Comparison of ENCODE assay signal across 13 cellular contexts in the genomic region with DNA sequence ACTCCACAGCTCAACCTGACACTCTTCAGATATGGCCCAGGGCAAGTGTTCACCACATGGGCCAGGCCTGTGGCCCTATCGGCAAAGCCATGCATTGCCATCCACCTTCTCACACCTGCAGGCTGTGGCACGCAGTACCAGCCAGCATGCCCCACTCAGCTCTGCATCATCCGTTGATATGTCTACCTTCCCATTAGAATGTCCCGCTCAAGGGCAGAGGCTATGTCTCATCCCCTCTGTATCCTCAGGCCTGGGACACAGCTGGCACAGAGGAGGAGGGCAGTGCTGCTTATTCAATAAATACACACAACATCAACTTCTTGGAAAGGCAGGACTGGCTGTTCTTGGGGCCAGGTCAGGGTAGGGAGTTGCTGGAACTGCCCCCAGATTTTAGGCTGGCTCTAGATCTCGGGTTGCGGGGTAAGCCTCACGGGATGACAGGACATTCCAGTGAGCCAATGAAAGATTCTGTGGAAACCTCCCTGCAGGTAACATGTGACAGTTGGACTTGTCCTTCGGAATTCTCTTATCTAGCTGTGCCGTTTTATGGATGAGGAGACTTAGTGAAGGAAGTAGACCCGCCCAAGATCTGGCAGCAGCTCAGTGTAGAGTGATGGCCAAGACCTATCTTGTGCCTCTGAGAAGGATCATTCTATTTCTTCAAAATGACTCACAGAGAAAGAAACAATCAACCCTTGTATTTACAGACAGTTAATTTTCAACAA. TPM values are rescaled to one million over a fixed set of nuclear protein-coding genes. Genes with fewer than 3 reads are reported as not detected.
A peak's percentile ranks its signal among the peaks of the same experiment; 100 is the strongest.
DNase-seq lines count a peak whose midpoint lies in the region; ATAC-seq and TF ChIP-seq lines count a peak whose summit lies in the region.
"Had no signal": no experiment of that assay in that cellular context is flagged by ENCODE, and none has a peak within 500 bp of the region (broad histone marks: within the 10 kb centered on the region; RNA-seq: fewer than 3 reads in every experiment).

No MANE protein-coding gene starts in this region.

- H3K4me3 ChIP-seq in right atrium auricular region: no peak overlapping the region
- no peak overlapping the region for H3K4me3 ChIP-seq in subcutaneous abdominal adipose tissue (ENCODE audit: low read depth in 1 of 5, low read length in 5 of 5)
- H3K4me3 ChIP-seq in smooth muscle cell: no peak overlapping the region

- no peak for TF ChIP-seq CTCF in brain (conservative IDR thresholded peaks at IDR 0.05)
- TF ChIP-seq CTCF in right atrium auricular region (IDR thresholded peaks at IDR 0.05): no peak
- TF ChIP-seq CTCF in smooth muscle cell (IDR thresholded peaks at IDR 0.05; ENCODE audit: borderline replicate concordance, insufficient read depth, poor library complexity, severe bottlenecking): no peak

- peak overlapping the region in 3 of 5 experiments; percentile 5 to 95 (median 47) for H3K27ac Mint-ChIP-seq in brain
- H3K27ac Mint-ChIP-seq: memory B cell had no signal

- H2AFZ ChIP-seq in smooth muscle cell (ENCODE audit: low read depth): no peak overlapping the region

- peaks cover 32% of the 10 kb centered on the region for H3K4me1 Mint-ChIP-seq in brain

- peak overlapping the region in 1 of 5 experiments; percentile 13 for H3K4me3 Mint-ChIP-seq in brain
- H3K4me3 Mint-ChIP-seq: memory B cell had no signal

- H3K36me3 ChIP-seq in right atrium auricular region (no peaks in the 10 kb centered on the region), subcutaneous abdominal adipose tissue (ENCODE audit: control insufficient read depth in 5 of 5, insufficient read depth in 5 of 5, low read length in 5 of 5) (peaks cover 0 to 5% (median 0%) of the 10 kb centered on the region in 5 donors), smooth muscle cell (ENCODE audit: low read depth) (no peaks in the 10 kb centered on the region)

- H3K27me3 Mint-ChIP-seq in brain: peaks cover 7% of the 10 kb centered on the region
- H3K27me3 Mint-ChIP-seq: memory B cell had no signal

- no peaks in the 10 kb centered on the region for H3F3A ChIP-seq in smooth muscle cell (ENCODE audit: low read depth)

- H3K4me2 ChIP-seq in smooth muscle cell: no peak overlapping the region

- no peak overlapping the region for H3K9ac ChIP-seq in subcutaneous abdominal adipose tissue (ENCODE audit: low read length in 5 of 5)
- H3K9ac ChIP-seq in smooth muscle cell (ENCODE audit: low read depth): no peak overlapping the region

- H3K27me3 ChIP-seq in right atrium auricular region (no peaks in the 10 kb centered on the region), subcutaneous abdominal adipose tissue (ENCODE audit: control insufficient read depth in 5 of 5, insufficient read depth in 4 of 5, low read length in 5 of 5) (no peaks in the 10 kb centered on the region), smooth muscle cell (ENCODE audit: low read depth) (no peaks in the 10 kb centered on the region)

- no peaks in the 10 kb centered on the region for H3K79me2 ChIP-seq in smooth muscle cell (ENCODE audit: low read depth)

- in situ Hi-C loops in G401 (cut with HindIII; ENCODE audit: low sequenced_read_pairs): no loop called here

- H3K9me3 ChIP-seq in right atrium auricular region: no peaks in the 10 kb centered on the region
- no peaks in the 10 kb centered on the region for H3K9me3 ChIP-seq in subcutaneous abdominal adipose tissue (ENCODE audit: control insufficient read depth in 5 of 5, low read length in 5 of 5)
- no peaks in the 10 kb centered on the region for H3K9me3 ChIP-seq in smooth muscle cell (replicated peaks; ENCODE audit: low read depth)

- DNase-seq in HT1080 (ENCODE audit: low read depth): peak; percentile 67
- no peak for DNase-seq in right atrium auricular region (ENCODE audit: low spot score)
- DNase-seq in stimulated activated CD4-positive, alpha-beta T cell treated with anti-CD3 and anti-CD28 coated beads, Interleukin-15, amount 100 ng/mL, for 24 hours: no peak
- no peak for DNase-seq in smooth muscle cell (lab: John Stamatoyannopoulos, UW; ENCODE audit: unreplicated experiment)
- DNase-seq in G401 (ENCODE audit: low spot score): no peak
- DNase-seq: central memory CD4-positive, alpha-beta T cell; DMS79 treated with DMSO at 0.1 percent for 48 hours; NCI-H187; OCI-M1 had no signal

- H3K9me3 Mint-ChIP-seq in brain: peaks cover 0 to 12% (median 6%) of the 10 kb centered on the region in 5 experiments
- H3K9me3 Mint-ChIP-seq: memory B cell had no signal

- peaks cover 0 to 49% of the 10 kb centered on the region in 2 donors for H3K4me1 ChIP-seq in right atrium auricular region
- peaks cover 22 to 66% (median 49%) of the 10 kb centered on the region in 5 donors for H3K4me1 ChIP-seq in subcutaneous abdominal adipose tissue (ENCODE audit: control insufficient read depth in 5 of 5, insufficient read depth in 5 of 5, low read length in 5 of 5)
- no peaks in the 10 kb centered on the region for H3K4me1 ChIP-seq in smooth muscle cell (ENCODE audit: low read depth)

- H4K20me1 ChIP-seq in smooth muscle cell (ENCODE audit: low read depth): no peaks in the 10 kb centered on the region

- 81% methylated on average over 10 of the region's 10 CpGs for WGBS in smooth muscle cell (ENCODE audit: low lambda C conversion rate)

- no peak for ATAC-seq in GM21381 (IDR thresholded peaks at IDR 0.05; ENCODE audit: unreplicated experiment)

- H3K36me3 Mint-ChIP-seq in brain: no peaks in the 10 kb centered on the region

- H3K27ac ChIP-seq in right atrium auricular region (peak overlapping the region; percentile 29 to 54), subcutaneous abdominal adipose tissue (ENCODE audit: low read depth, low read length) (peak overlapping the region; percentile 84), smooth muscle cell (ENCODE audit: low read depth) (no peak overlapping the region)

RNA-seq across cellular contexts. Expression of a gene that starts 25.6 kb away (rescaled TPM):
- total RNA-seq in HT1080 (2014; rRNA removed; shearing (Covaris generic)): 2.3 and 2.4 TPM in 2 replicates
- 0.43 TPM in 2 replicates for polyA plus RNA-seq in HT1080 (2015; cell fraction: cytosol; rRNA removed)
- 4.0 and 5.1 TPM in 2 replicates for polyA plus RNA-seq in HT1080 (2015; cell fraction: nucleus; rRNA removed)
- polyA plus RNA-seq in brain (ENCODE audit: insufficient read depth, low read depth, low replicate concordance): 2.0 TPM
- total RNA-seq in right atrium auricular region: 10 to 100 TPM in 1 of 2 donors, 1 to 10 TPM in 1; 8.2 to 13.2 TPM
- 4.0 and 4.2 TPM in 2 replicates for total RNA-seq in smooth muscle cell
- polyA plus RNA-seq in smooth muscle cell: 2.7 and 4.1 TPM in 2 replicates
- 0.55 and 2.4 TPM in 2 replicates for total RNA-seq in G401 (2014; rRNA removed; shearing (Covaris generic))

RNA-seq across cellular contexts. Expression of a gene that starts 44.0 kb away (rescaled TPM):
- total RNA-seq in HT1080 (2014; rRNA removed; shearing (Covaris generic)): 112 and 114 TPM in 2 replicates
- 65.5 and 67.0 TPM in 2 replicates for polyA plus RNA-seq in HT1080 (2015; cell fraction: cytosol; rRNA removed)
- polyA plus RNA-seq in HT1080 (2015; cell fraction: nucleus; rRNA removed): 14.3 and 14.4 TPM in 2 replicates
- polyA plus RNA-seq in brain (ENCODE audit: insufficient read depth, low read depth, low replicate concordance): 109 TPM
- total RNA-seq in right atrium auricular region: 10 to 100 TPM; 54.0 to 58.9 TPM
- total RNA-seq in smooth muscle cell: 42.4 and 53.5 TPM in 2 replicates
- 79.8 and 84.3 TPM in 2 replicates for polyA plus RNA-seq in smooth muscle cell
- 104 and 105 TPM in 2 replicates for total RNA-seq in G401 (2014; rRNA removed; shearing (Covaris generic))
